ENCODE assay signal across 25 cellular contexts in the genomic region with DNA sequence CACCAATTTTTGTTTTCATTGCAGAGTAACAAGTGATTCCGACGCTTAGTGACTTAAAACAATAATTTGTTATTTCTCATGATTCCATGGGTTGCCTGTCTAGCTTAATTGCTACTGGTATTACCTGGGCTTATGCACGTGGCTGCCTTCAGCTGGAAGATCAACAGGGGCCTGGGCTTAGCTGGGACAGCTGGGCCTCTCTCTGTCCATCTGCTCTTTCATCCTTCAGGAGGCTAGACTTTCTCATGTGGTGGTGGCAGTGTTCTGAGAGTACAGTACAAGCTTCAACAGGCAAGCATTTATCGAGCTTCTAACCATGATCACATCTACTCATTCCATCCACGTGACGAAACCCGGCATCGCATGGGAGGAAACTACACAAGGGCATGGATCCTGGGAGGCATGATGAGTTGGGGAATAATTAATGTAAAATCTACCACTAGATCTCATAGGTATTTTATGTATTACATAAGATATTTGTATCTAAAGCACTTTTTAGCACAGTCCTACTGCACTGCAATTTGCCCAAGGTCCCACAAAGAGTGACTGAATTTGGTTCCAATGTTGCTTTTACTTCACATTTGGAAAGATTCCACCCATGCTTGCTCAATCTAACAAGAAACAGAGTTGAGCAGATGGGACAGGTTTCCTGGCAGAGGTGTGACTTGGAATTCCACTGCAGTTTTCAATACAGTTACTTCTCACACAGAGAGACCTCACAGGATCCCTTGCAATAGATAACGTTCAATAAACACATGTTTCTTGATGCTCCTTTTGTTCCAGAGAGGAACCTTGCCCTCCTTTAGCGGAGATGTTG.
DNase-seq lines count a peak whose midpoint lies in the region; ATAC-seq and TF ChIP-seq lines count a peak whose summit lies in the region.
"Had no signal": no experiment of that assay in that cellular context is flagged by ENCODE, and none has a peak within 500 bp of the region (broad histone marks: within the 10 kb centered on the region; RNA-seq: fewer than 3 reads in every experiment).

No MANE protein-coding gene starts in this region.

- no peak overlapping the region for H3K27ac ChIP-seq in heart left ventricle
- H3K27ac ChIP-seq in mammary epithelial cell (ENCODE audit: insufficient read depth, low read depth, low read length), result peak overlapping the region; percentile 91
- H3K27ac ChIP-seq in gastroesophageal sphincter, result no peak overlapping the region
- H3K27ac ChIP-seq: 22Rv1, stomach, VCaP had no signal

- no peaks in the 10 kb centered on the region for H3K27me3 ChIP-seq in heart left ventricle
- no peaks in the 10 kb centered on the region for H3K27me3 ChIP-seq in mammary epithelial cell (ENCODE audit: insufficient read depth, low read length)
- no peaks in the 10 kb centered on the region for H3K27me3 ChIP-seq in gastroesophageal sphincter
- H3K27me3 ChIP-seq: stomach had no signal

- no peaks in the 10 kb centered on the region for H3K36me3 ChIP-seq in heart left ventricle
- peaks cover 21% of the 10 kb centered on the region for H3K36me3 ChIP-seq in mammary epithelial cell (ENCODE audit: insufficient read depth, low read length)
- no peaks in the 10 kb centered on the region for H3K36me3 ChIP-seq in gastroesophageal sphincter
- H3K36me3 ChIP-seq: stomach had no signal

- no peak overlapping the region for H3K4me3 Mint-ChIP-seq in activated naive CD4-positive, alpha-beta T cell treated with anti-CD3 and anti-CD28 coated beads, Interleukin-2, amount 10 ng/mL, durations not matched to agents 7 days and 5 days
- H3K4me3 Mint-ChIP-seq: activated CD4-positive, alpha-beta T cell treated with anti-CD3 and anti-CD28 coated beads, Interleukin-2, amount 10 ng/mL, durations not matched to agents 7 days and 5 days; activated CD8-positive, alpha-beta memory T cell treated with anti-CD3 and anti-CD28 coated beads, Interleukin-2, amount 10 ng/mL, durations not matched to agents 7 days and 5 days; activated naive CD8-positive, alpha-beta T cell; activated T-helper 1 cell treated with anti-CD3 and anti-CD28 coated beads, Interleukin-12 subunit alpha, Interleukin-12 subunit beta, Interleukin-2, Interleukin-4 antibody, amounts not matched to agents 30 ng/mL and 10 ng/mL and 1 ng/mL, durations not matched to agents 14 hours and 24 hours and 36 hours; B cell; effector memory CD8-positive, alpha-beta T cell; T-helper 2 cell treated with Interferon-gamma antibody and Interleukin-4, amounts not matched to agents 5 μg/mL and 100 μg/mL, for 36 hours; type B pancreatic cell had no signal

- DNase-seq in Right ventricle myocardium inferior (ENCODE audit: missing footprints) (no peak), heart left ventricle (no peak), mammary epithelial cell (peak; percentile 94), superior temporal gyrus (ENCODE audit: extremely low spot score) (peak; percentile 40), GM20000 (ENCODE audit: low spot score) (no peak), T-helper 1 cell (no peak)
- DNase-seq in activated naive CD4-positive, alpha-beta T cell treated with anti-CD3 and anti-CD28 coated beads, Interleukin-2, amount 10 ng/mL, durations not matched to agents 7 days and 5 days, result no peak
- DNase-seq: activated CD4-positive, alpha-beta T cell treated with anti-CD3 and anti-CD28 coated beads, Interleukin-2, amount 10 ng/mL, durations not matched to agents 7 days and 5 days; activated CD8-positive, alpha-beta memory T cell treated with anti-CD3 and anti-CD28 coated beads, Interleukin-2, amount 10 ng/mL, durations not matched to agents 7 days and 5 days; effector memory CD8-positive, alpha-beta T cell; GOT3; islet precursor cell; NCI-H1105; NCI-H2081 treated with DMSO at 0.1 percent for 48 hours; nucleus accumbens; stomach had no signal

- H3K4me2 ChIP-seq in mammary epithelial cell (ENCODE audit: insufficient read depth, low read depth, low read length), result peak overlapping the region; percentile 56

- CTCF ChIA-PET in mammary epithelial cell (lab: Charles Lee; ENCODE audit: low non-redundant PET), result interaction anchor here (0.5 kb wide), 1 partner anchor 47 kb away, joined by 10 read pairs; no protein-coding TSS in a partner anchor
- CTCF ChIA-PET in activated naive CD4-positive, alpha-beta T cell treated with anti-CD3 and anti-CD28 coated beads, Interleukin-2, amount 10 ng/mL, durations not matched to agents 7 days and 5 days (lab: Charles Lee), result no interaction called here

- WGBS in heart left ventricle, 4 donors, result 87 to 90% (median 88%) methylated on average over 10 of the region's 10 CpGs
- 21% methylated on average over 10 of the region's 10 CpGs for WGBS in mammary epithelial cell (ENCODE audit: low coverage, missing lambda C conversion rate)
- WGBS in gastroesophageal sphincter (ENCODE audit: low coverage in 1 of 2), 2 donors, result 87 to 88% methylated on average over 7 to 9 of the region's 10 CpGs

- H3K9me3 ChIP-seq in heart left ventricle (peaks cover 0 to 35% (median 3%) of the 10 kb centered on the region in 12 donors), mammary epithelial cell (replicated peaks; ENCODE audit: insufficient read depth, low read length) (no peaks in the 10 kb centered on the region), gastroesophageal sphincter (peaks cover 0 to 9% (median 0%) of the 10 kb centered on the region in 3 donors)

- TF ChIP-seq POLR2A in heart left ventricle (IDR thresholded peaks at IDR 0.05) (no peak), gastroesophageal sphincter (IDR thresholded peaks at IDR 0.05) (no peak)

- peaks cover 97% of the 10 kb centered on the region for H3K79me2 ChIP-seq in mammary epithelial cell (ENCODE audit: insufficient read depth, low read length)

- H3K4me3 ChIP-seq in heart left ventricle (no peak overlapping the region), mammary epithelial cell (replicated peaks in 1 of 3; ENCODE audit: insufficient read depth in 1 of 3, low read depth in 2 of 3, low read length in 3 of 3) (no peak overlapping the region), gastroesophageal sphincter (no peak overlapping the region)
- H3K4me3 ChIP-seq: stomach had no signal

- TF ChIP-seq EP300 in gastroesophageal sphincter (IDR thresholded peaks at IDR 0.05), result no peak

- H3K4me1 ChIP-seq in heart left ventricle (no peaks in the 10 kb centered on the region), mammary epithelial cell (ENCODE audit: insufficient read depth, low read length) (peaks cover 35% of the 10 kb centered on the region), gastroesophageal sphincter (no peaks in the 10 kb centered on the region)
- H3K4me1 ChIP-seq: stomach had no signal

- no peaks in the 10 kb centered on the region for H4K20me1 ChIP-seq in mammary epithelial cell (ENCODE audit: insufficient read depth, low read length)

- ATAC-seq in Right ventricle myocardium inferior (peak; percentile 69), heart left ventricle (no peak), gastroesophageal sphincter (peak; percentile 34)
- ATAC-seq: activated CD8-positive, alpha-beta memory T cell treated with anti-CD3 and anti-CD28 coated beads, Interleukin-2, amount 10 ng/mL, durations not matched to agents 7 days and 5 days; effector memory CD8-positive, alpha-beta T cell; SK-N-SH treated with all-trans-retinoic acid at 6 μM for 48 hours had no signal

- no peaks in the 10 kb centered on the region for H3K36me3 Mint-ChIP-seq in activated naive CD4-positive, alpha-beta T cell treated with anti-CD3 and anti-CD28 coated beads, Interleukin-2, amount 10 ng/mL, durations not matched to agents 7 days and 5 days
- H3K36me3 Mint-ChIP-seq: activated CD8-positive, alpha-beta memory T cell treated with anti-CD3 and anti-CD28 coated beads, Interleukin-2, amount 10 ng/mL, durations not matched to agents 7 days and 5 days; activated naive CD8-positive, alpha-beta T cell; type B pancreatic cell had no signal

- H3K4me1 Mint-ChIP-seq in activated naive CD4-positive, alpha-beta T cell treated with anti-CD3 and anti-CD28 coated beads, Interleukin-2, amount 10 ng/mL, durations not matched to agents 7 days and 5 days, result no peaks in the 10 kb centered on the region
- H3K4me1 Mint-ChIP-seq: activated CD4-positive, alpha-beta T cell treated with anti-CD3 and anti-CD28 coated beads, Interleukin-2, amount 10 ng/mL, durations not matched to agents 7 days and 5 days; activated CD8-positive, alpha-beta memory T cell treated with anti-CD3 and anti-CD28 coated beads, Interleukin-2, amount 10 ng/mL, durations not matched to agents 7 days and 5 days; B cell had no signal

- intact Hi-C loops in Right ventricle myocardium inferior (cut with DNase I) (no loop called here), heart left ventricle (cut with DNase I) (no loop called here), mammary epithelial cell (cut with micrococcal nuclease) (no loop called here)

- dilution Hi-C loops in mammary epithelial cell (cut with HindIII; ENCODE audit: low sequenced_read_pairs), result loop anchor here (5.0 kb wide), 1 partner anchor 34 kb away; no protein-coding TSS in a partner anchor

- no TSS peak for BruUV-seq in mammary epithelial cell (replicated peaks; lab: Mats Ljungman, UMichigan)

- peaks cover 3% of the 10 kb centered on the region for H3K9me3 Mint-ChIP-seq in activated naive CD4-positive, alpha-beta T cell treated with anti-CD3 and anti-CD28 coated beads, Interleukin-2, amount 10 ng/mL, durations not matched to agents 7 days and 5 days
- H3K9me3 Mint-ChIP-seq: activated CD4-positive, alpha-beta T cell treated with anti-CD3 and anti-CD28 coated beads, Interleukin-2, amount 10 ng/mL, durations not matched to agents 7 days and 5 days; T-helper 2 cell treated with Interferon-gamma antibody and Interleukin-4, amounts not matched to agents 5 μg/mL and 100 μg/mL, for 36 hours had no signal

- H3K9ac ChIP-seq in mammary epithelial cell (ENCODE audit: insufficient read depth, low read length), result peak overlapping the region; percentile 35

- in situ Hi-C loops in mammary epithelial cell (cut with MboI; ENCODE audit: low sequenced_read_pairs in 2 of 2), result no loop called here

- no peak overlapping the region for H3K27ac Mint-ChIP-seq in activated naive CD4-positive, alpha-beta T cell treated with anti-CD3 and anti-CD28 coated beads, Interleukin-2, amount 10 ng/mL, durations not matched to agents 7 days and 5 days
- H3K27ac Mint-ChIP-seq: activated CD4-positive, alpha-beta T cell treated with anti-CD3 and anti-CD28 coated beads, Interleukin-2, amount 10 ng/mL, durations not matched to agents 7 days and 5 days; activated CD8-positive, alpha-beta memory T cell treated with anti-CD3 and anti-CD28 coated beads, Interleukin-2, amount 10 ng/mL, durations not matched to agents 7 days and 5 days; activated naive CD8-positive, alpha-beta T cell; activated T-helper 1 cell treated with anti-CD3 and anti-CD28 coated beads, Interleukin-12 subunit alpha, Interleukin-12 subunit beta, Interleukin-2, Interleukin-4 antibody, amounts not matched to agents 30 ng/mL and 10 ng/mL and 1 ng/mL, durations not matched to agents 14 hours and 24 hours and 36 hours; B cell; effector memory CD8-positive, alpha-beta T cell; T-helper 2 cell treated with Interferon-gamma antibody and Interleukin-4, amounts not matched to agents 5 μg/mL and 100 μg/mL, for 36 hours; type B pancreatic cell had no signal

- H2AFZ ChIP-seq in mammary epithelial cell (ENCODE audit: low read depth, low read length), result no peak overlapping the region

- TF ChIP-seq CTCF in heart left ventricle (IDR thresholded peaks at IDR 0.05) (no peak), mammary epithelial cell (conservative IDR thresholded peaks at IDR 0.05 in 1 of 2, IDR thresholded peaks at IDR 0.05 in 1 of 2; ENCODE audit: extremely low read depth in 1 of 2, insufficient read depth in 1 of 2, low read depth in 1 of 2, low read length in 2 of 2) (peak in 1 of 2 donors; percentile 7), gastroesophageal sphincter (IDR thresholded peaks at IDR 0.05) (no peak), GM20000 (IDR thresholded peaks at IDR 0.05; ENCODE audit: extremely low read depth, missing control alignments) (no peak)

- H3K27me3 Mint-ChIP-seq in activated naive CD4-positive, alpha-beta T cell treated with anti-CD3 and anti-CD28 coated beads, Interleukin-2, amount 10 ng/mL, durations not matched to agents 7 days and 5 days, result peaks cover 2% of the 10 kb centered on the region

Comparison
In these comparisons a context has a peak if more than half of its experiments do, and no peak if none do; other contexts are left out.
1. ATAC-seq: peak in Right ventricle myocardium inferior (single experiment) and gastroesophageal sphincter (single experiment); none in heart left ventricle (0 of 4).
2. DNase-seq: peak in mammary epithelial cell (single experiment) and superior temporal gyrus (single experiment); none in Right ventricle myocardium inferior (single experiment), heart left ventricle (0 of 5), activated naive CD4-positive, alpha-beta T cell treated with anti-CD3 and anti-CD28 coated beads, Interleukin-2, amount 10 ng/mL, durations not matched to agents 7 days and 5 days (single experiment), GM20000 (single experiment) and T-helper 1 cell (0 of 5).